In the genomic region with DNA sequence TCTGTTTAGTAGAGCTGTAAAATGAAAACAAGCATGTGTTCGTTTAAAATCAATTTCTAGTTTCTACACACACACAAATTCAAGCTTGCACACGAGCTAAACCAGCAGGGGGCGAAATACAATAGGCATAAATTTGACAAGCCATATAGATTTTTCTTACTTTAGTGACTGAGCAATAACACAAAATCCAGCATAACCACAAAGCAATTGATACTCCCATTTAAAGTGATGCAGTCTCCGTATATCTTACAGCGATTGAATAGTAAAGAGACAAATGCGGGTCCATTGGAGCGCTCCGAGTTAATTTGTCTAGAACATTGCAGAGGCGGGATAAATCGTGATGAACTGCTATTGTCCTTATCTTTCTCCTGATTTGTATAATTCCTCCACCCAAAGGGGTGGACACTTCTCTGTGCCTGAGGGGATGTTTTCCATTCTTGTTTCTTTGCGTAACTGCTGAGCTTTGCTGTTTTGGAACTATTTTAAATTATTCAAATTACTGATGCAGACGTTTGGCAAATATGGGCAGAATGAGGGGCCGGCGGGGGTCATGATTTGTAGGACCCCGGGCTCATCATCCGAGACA, we compare ENCODE assay signal across 8 cellular contexts. TPM values are rescaled to one million over a fixed set of nuclear protein-coding genes. Genes with fewer than 3 reads are reported as not detected.
DNase-seq lines count a peak whose midpoint lies in the region; ATAC-seq and TF ChIP-seq lines count a peak whose summit lies in the region.

No MANE protein-coding gene starts in this region.

- peaks cover 4% of the 10 kb centered on the region for H3K36me3 Mint-ChIP-seq in IgD-negative memory B cell
- no peaks in the 10 kb centered on the region for H3K36me3 Mint-ChIP-seq in natural killer cell

- H3K4me1 Mint-ChIP-seq in IgD-negative memory B cell (peaks cover 17 to 24% (median 19%) of the 10 kb centered on the region in 3 donors), natural killer cell (peaks cover 19 to 34% of the 10 kb centered on the region in 2 donors)

- peak overlapping the region; percentile 99 to 100 (median 99) for H3K27ac Mint-ChIP-seq in IgD-negative memory B cell
- peak overlapping the region; percentile 96 to 98 for H3K27ac Mint-ChIP-seq in natural killer cell

- ATAC-seq in natural killer cell: no peak
- ATAC-seq in HG02970 (IDR thresholded peaks at IDR 0.05; ENCODE audit: low FRiP score, unreplicated experiment): no peak

- TF ChIP-seq POLR2A in erythroblast (IDR thresholded peaks at IDR 0.05; ENCODE audit: low read length): no peak

- intact Hi-C loops in natural killer cell (cut with micrococcal nuclease): loop anchor here (1.0 to 10.0 kb wide), 5 partner anchors 39 to 609 kb away; partner anchors contain the start of gene RAB1A

- H3K9me3 Mint-ChIP-seq in IgD-negative memory B cell (no peaks in the 10 kb centered on the region), natural killer cell (no peaks in the 10 kb centered on the region)

- H3K4me3 Mint-ChIP-seq in IgD-negative memory B cell (peak overlapping the region; percentile 99 to 100 (median 100)), natural killer cell (peak overlapping the region; percentile 94)

- peak; percentile 92 for TF ChIP-seq CTCF in natural killer cell (IDR thresholded peaks at IDR 0.05)

- no peaks in the 10 kb centered on the region for H3K27me3 Mint-ChIP-seq in IgD-negative memory B cell
- H3K27me3 Mint-ChIP-seq in natural killer cell (ENCODE audit: low read depth in 2 of 2): peaks cover 0 to 4% of the 10 kb centered on the region in 2 donors

- peak; percentile 49 for DNase-seq in CMK (ENCODE audit: low read depth)
- peak; percentile 88 for DNase-seq in OCI-M1 (lab: John Stamatoyannopoulos, UW)
- DNase-seq in activated T-cell treated with anti-CD3 and anti-CD28 coated beads for 48 hours (ENCODE audit: low read depth): peak; percentile 49
- DNase-seq in erythroblast (lab: John Stamatoyannopoulos, UW): peak; percentile 86 to 91
- DNase-seq in natural killer cell: peak; percentile 34
- peak; percentile 20 to 82 (median 67) for DNase-seq in stimulated activated naive CD4-positive, alpha-beta T cell (lab: John Stamatoyannopoulos, UW)

RNA-seq across cellular contexts. Expression of gene AFTPH, which starts 1.2 kb away (rescaled TPM):
- polyA plus RNA-seq in IgD-negative memory B cell: 63.5 TPM
- total RNA-seq in natural killer cell: 10 to 100 TPM; 28.9 to 39.6 (median 39.5) TPM

Comparison
In these comparisons a context has a peak if more than half of its experiments do, and no peak if none do; other contexts are left out.
1. DNase-seq: peak in every context shown above with its lines; median percentile 88 in erythroblast; 88 in OCI-M1; 67 in stimulated activated naive CD4-positive, alpha-beta T cell; 49 in CMK; 49 in activated T-cell treated with anti-CD3 and anti-CD28 coated beads for 48 hours; 34 in natural killer cell.